Comparison of ENCODE assay signal across 8 cellular contexts in the genomic region with DNA sequence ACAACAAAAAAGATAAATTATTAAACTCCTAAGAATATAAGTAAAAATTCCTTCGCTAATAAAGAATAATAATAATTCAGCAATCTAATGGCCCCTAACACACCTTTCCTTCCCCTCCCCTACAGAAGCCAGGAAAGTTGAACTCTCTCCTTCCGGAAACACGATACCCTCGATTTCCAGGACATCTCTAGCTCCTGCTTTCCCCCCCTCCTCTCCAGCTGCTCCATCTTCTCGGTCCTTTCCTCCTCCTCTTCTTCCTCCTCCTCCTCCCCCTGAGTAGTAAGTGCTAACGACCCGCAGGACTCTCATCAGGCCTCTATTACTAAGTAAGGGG. TPM values are rescaled to one million over a fixed set of nuclear protein-coding genes. Genes with fewer than 3 reads are reported as not detected.
A peak's percentile ranks its signal among the peaks of the same experiment; 100 is the strongest.
DNase-seq lines count a peak whose midpoint lies in the region; ATAC-seq, FAIRE-seq and TF ChIP-seq lines count a peak whose summit lies in the region.

No MANE protein-coding gene starts in this region.

- peaks cover 31% of the 10 kb centered on the region for H3K36me3 Mint-ChIP-seq in nephron progenitor cell (ENCODE audit: low read depth)

- H4K20me1 ChIP-seq in H1 (replicated peaks in 1 of 2; ENCODE audit: control insufficient read depth in 1 of 2, insufficient read depth in 2 of 2, low read length in 2 of 2), result no peaks in the 10 kb centered on the region

- no peak overlapping the region for H4K5ac ChIP-seq in H1 (ENCODE audit: insufficient read length, low read depth, low read length)

- H3K14ac ChIP-seq in H1 (ENCODE audit: insufficient read length), result no peak overlapping the region

- peak; percentile 13 for DNase-seq in NCI-H345 (lab: John Stamatoyannopoulos, UW)
- no peak for DNase-seq in NCI-H345 treated with DMSO at 0.1 percent for 48 hours (lab: John Stamatoyannopoulos, UW; ENCODE audit: unreplicated experiment)
- DNase-seq in NT2/D1 (ENCODE audit: low read depth, low spot score), result no peak
- DNase-seq in H1 (ENCODE audit: low read depth in 1 of 2, low spot score in 2 of 2), result no peak
- no peak for DNase-seq in nephron progenitor cell

- no peak for TF ChIP-seq RAD21 in H1 (IDR thresholded peaks at IDR 0.05 in 1 of 2, conservative IDR thresholded peaks at IDR 0.05 in 1 of 2; ENCODE audit: low read depth in 2 of 2, low read length in 2 of 2)

- no peak for TF ChIP-seq EP300 in H1 (IDR thresholded peaks at IDR 0.05; ENCODE audit: borderline replicate concordance in 1 of 2, low read depth in 2 of 2, low read length in 2 of 2)

- H3K27me3 Mint-ChIP-seq in nephron progenitor cell (ENCODE audit: low read depth, poor library complexity), result peaks cover 18% of the 10 kb centered on the region

- peaks cover 23% of the 10 kb centered on the region for H3K4me1 Mint-ChIP-seq in nephron progenitor cell

- ATAC-seq in GM19455 (IDR thresholded peaks at IDR 0.05; ENCODE audit: unreplicated experiment), result no peak
- no peak for ATAC-seq in GM19395 (IDR thresholded peaks at IDR 0.05; ENCODE audit: unreplicated experiment)
- ATAC-seq in GM19324 (IDR thresholded peaks at IDR 0.05; ENCODE audit: low FRiP score, unreplicated experiment), result no peak

- H2BK120ac ChIP-seq in H1 (replicated peaks; ENCODE audit: low read depth, low read length), result no peak overlapping the region

- peak overlapping the region; percentile 89 for H3K9ac ChIP-seq in NT2/D1 (ENCODE audit: insufficient read length, low read depth)
- H3K9ac ChIP-seq in H1 (replicated peaks in 1 of 4; ENCODE audit: extremely low read depth in 1 of 4, low read depth in 3 of 4, low read length in 3 of 4), result peak overlapping the region; percentile 43 to 63 (median 55)

- H3K27me3 ChIP-seq in NT2/D1 (ENCODE audit: insufficient read depth, insufficient read length) (no peaks in the 10 kb centered on the region), H1 (replicated peaks in 1 of 4; ENCODE audit: control insufficient read depth in 3 of 4, extremely low read depth in 1 of 4, insufficient read depth in 3 of 4, low read length in 3 of 4) (no peaks in the 10 kb centered on the region)

- 1% methylated on average over 7 of the region's 7 CpGs; no CpG with 5 or more reads in 1 of the 2 experiments for WGBS in H1 (ENCODE audit: extremely low coverage in 1 of 2, insufficient coverage in 1 of 2, insufficient read length in 1 of 2, insufficient replicate concordance in 2 of 2, low coverage in 1 of 2, low lambda C conversion rate in 2 of 2, missing lambda C conversion rate in 1 of 2), 2 experiments

- H3K36me3 ChIP-seq in NT2/D1 (ENCODE audit: insufficient read depth, insufficient read length, low read length), result no peaks in the 10 kb centered on the region
- no peaks in the 10 kb centered on the region for H3K36me3 ChIP-seq in H1 (ENCODE audit: control insufficient read depth in 2 of 4, insufficient read depth in 4 of 4, low read length in 3 of 4)

- no peak overlapping the region for H4K91ac ChIP-seq in H1 (replicated peaks; ENCODE audit: insufficient read length, low read length)

- no peak for FAIRE-seq in H1 (lab: Jason Lieb, UNC)

- peak overlapping the region; percentile 98 for H3K4me3 Mint-ChIP-seq in nephron progenitor cell

- POLR2A ChIA-PET in H1 (lab: Charles Lee; ENCODE audit: partially characterized antibody), result interaction anchor here (1.3 kb wide), 1 partner anchor 10 kb away, joined by 3 read pairs; no protein-coding TSS in a partner anchor

- H2AFZ ChIP-seq in H1 (ENCODE audit: low read length), result peak overlapping the region; percentile 34; the same call in 1 of the 2 replicates

- peaks cover 15% of the 10 kb centered on the region for H3K9me3 Mint-ChIP-seq in nephron progenitor cell

- H2BK12ac ChIP-seq in H1 (ENCODE audit: low read depth, low read length), result no peak overlapping the region

- peaks cover 4% of the 10 kb centered on the region for H3K23me2 ChIP-seq in H1 (ENCODE audit: low read depth, low read length)

- no peak overlapping the region for H3K23ac ChIP-seq in H1 (ENCODE audit: insufficient read length)

- H3K56ac ChIP-seq in H1 (replicated peaks; ENCODE audit: insufficient read length, low read depth, low read length), result no peak overlapping the region

- peak overlapping the region; percentile 21; the same call in 1 of the 2 replicates for H3K27ac ChIP-seq in H1 (ENCODE audit: low read depth, low read length)

- H3K79me1 ChIP-seq in H1 (ENCODE audit: low read depth, low read length), result no peaks in the 10 kb centered on the region

- H3K4me3 ChIP-seq in NT2/D1 (ENCODE audit: insufficient read length, low read depth), result peak overlapping the region; percentile 94
- peak overlapping the region; percentile 61 to 99 (median 98) for H3K4me3 ChIP-seq in H1 (ENCODE audit: extremely low read depth in 1 of 4, insufficient read depth in 2 of 4, low read depth in 3 of 4, low read length in 4 of 4)

- H3K9me3 ChIP-seq in NT2/D1 (ENCODE audit: insufficient read depth, low read length) (no peaks in the 10 kb centered on the region), H1 (ENCODE audit: insufficient read depth in 2 of 2, low read depth in 1 of 2, low read length in 1 of 2) (no peaks in the 10 kb centered on the region)

- peak overlapping the region; percentile 99 for H3K27ac Mint-ChIP-seq in nephron progenitor cell

- TF ChIP-seq CTCF in H1 (IDR thresholded peaks at IDR 0.05; ENCODE audit: control extremely low read depth in 1 of 3, insufficient read depth in 1 of 3, low read depth in 1 of 3, low read length in 3 of 3) (no peak), nephron progenitor cell (IDR thresholded peaks at IDR 0.05) (no peak)

- H3K18ac ChIP-seq in H1 (ENCODE audit: extremely low read depth, low read length), result no peak overlapping the region

- 0 out of 2 replicates have a peak overlapping the region, but pooled peaks have one; percentile 31 for H2BK5ac ChIP-seq in H1 (ENCODE audit: low read depth, low read length)

- no peak overlapping the region for H2BK15ac ChIP-seq in H1 (ENCODE audit: low read length)

- peak overlapping the region; percentile 71 to 78 for H3K4me2 ChIP-seq in H1 (ENCODE audit: insufficient read depth in 1 of 2, low read depth in 2 of 2, low read length in 2 of 2)

- H3K79me2 ChIP-seq in H1 (ENCODE audit: control insufficient read depth in 1 of 2, insufficient read depth in 2 of 2, low read length in 2 of 2), result peaks cover 0 to 46% of the 10 kb centered on the region in 2 experiments; a peak in 3 of 4 replicates

- no peak for TF ChIP-seq POLR2A in H1 (IDR thresholded peaks at IDR 0.05; ENCODE audit: control extremely low read depth in 1 of 2, low read depth in 2 of 2, low read length in 2 of 2)

- no peak overlapping the region for H2AK5ac ChIP-seq in H1 (ENCODE audit: low read depth, low read length)

- H3K4me1 ChIP-seq in NT2/D1 (ENCODE audit: insufficient read depth, insufficient read length) (no peaks in the 10 kb centered on the region), H1 (replicated peaks in 1 of 4; ENCODE audit: control insufficient read depth in 3 of 4, insufficient read depth in 4 of 4, low read length in 3 of 4) (peaks cover 0 to 4% (median 2%) of the 10 kb centered on the region in 4 experiments; a peak in 3 of 7 replicates)

- H4K8ac ChIP-seq in H1 (ENCODE audit: extremely low read depth, insufficient read depth, low read length), result no peak overlapping the region

- no peak overlapping the region for H2BK20ac ChIP-seq in H1 (ENCODE audit: low read length)

- H3K4ac ChIP-seq in H1 (replicated peaks; ENCODE audit: insufficient read length, low read depth, low read length), result no peak overlapping the region

- CTCF ChIA-PET in H1 (lab: Charles Lee; ENCODE audit: partially characterized antibody), result no interaction called here

TF ChIP-seq in H1, 55 proteins besides CTCF, POLR2A, EP300 and RAD21:
- no peak for TF ChIP-seq TBP (IDR thresholded peaks at IDR 0.05; ENCODE audit: low read depth, low read length)
- TF ChIP-seq JUND (IDR thresholded peaks at IDR 0.05; ENCODE audit: low read length), result no peak
- TF ChIP-seq CREB1 (IDR thresholded peaks at IDR 0.05), result no peak
- no peak for TF ChIP-seq HDAC2 (IDR thresholded peaks at IDR 0.05; ENCODE audit: borderline replicate concordance in 1 of 2, low read depth in 2 of 2, low read length in 2 of 2)
- no peak for TF ChIP-seq MAX (IDR thresholded peaks at IDR 0.05)
- TF ChIP-seq PHF8 (conservative IDR thresholded peaks at IDR 0.05; ENCODE audit: low read depth, low read length), result no peak
- TF ChIP-seq TCF12 (IDR thresholded peaks at IDR 0.05; ENCODE audit: low read depth, low read length), result no peak
- no peak for TF ChIP-seq RNF2 (IDR thresholded peaks at IDR 0.05; ENCODE audit: borderline replicate concordance, low read depth, low read length, missing control alignments, poor library complexity, severe bottlenecking)
- TF ChIP-seq, protein P1, sequence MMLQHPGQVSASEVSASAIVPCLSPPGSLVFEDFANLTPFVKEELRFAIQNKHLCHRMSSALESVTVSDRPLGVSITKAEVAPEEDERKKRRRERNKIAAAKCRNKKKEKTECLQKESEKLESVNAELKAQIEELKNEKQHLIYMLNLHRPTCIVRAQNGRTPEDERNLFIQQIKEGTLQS (IDR thresholded peaks at IDR 0.05; ENCODE audit: insufficient read depth, low read depth, low read length), result no peak
- no peak for TF ChIP-seq SP1 (IDR thresholded peaks at IDR 0.05; ENCODE audit: low read depth, low read length)
- no peak for TF ChIP-seq NANOG (IDR thresholded peaks at IDR 0.05; ENCODE audit: insufficient read depth, low read depth, low read length, poor library complexity, severe bottlenecking)
- TF ChIP-seq CTBP2 (IDR thresholded peaks at IDR 0.05; ENCODE audit: borderline replicate concordance, insufficient read depth, insufficient read length, low read length), result no peak

RNA-seq across cellular contexts. Expression of gene TASP1, which starts 0.6 kb away (rescaled TPM):
- 9.0 and 10.9 TPM in 2 replicates for total RNA-seq in H1 (2021; fragmentation: NEBNext Ultra II Directional; extraction: Animal tissue kit (Norgen Biotek cat#: 25700))
- polyA plus RNA-seq in H1 (2011; rRNA removed), result 2.8 and 4.5 TPM in 2 replicates
- polyA plus RNA-seq in H1 (2011; cell fraction: cytosol; rRNA removed), result 6.3 TPM
- 5.0 TPM for polyA plus RNA-seq in H1 (2011; cell fraction: nucleus; rRNA removed)
- 4.8 to 7.1 TPM (median 6.5 TPM) in 4 replicates for polyA plus RNA-seq in H1 (2012, experiment 1 of 2)
- 1.1 TPM for polyA plus RNA-seq in H1 (2012, experiment 2 of 2)
- 4.1 TPM for polyA plus RNA-seq in H1 (2013, experiment 1 of 2)
- 4.3 TPM for polyA plus RNA-seq in H1 (2013, experiment 2 of 2)
- polyA minus RNA-seq in H1 (2011; rRNA and poly(A)+ RNA removed), result 16.9 and 17.5 TPM in 2 replicates
- 5.8 TPM for polyA minus RNA-seq in H1 (2011; cell fraction: cytosol; rRNA and poly(A)+ RNA removed)
- 36.7 TPM for polyA minus RNA-seq in H1 (2011; cell fraction: nucleus; rRNA and poly(A)+ RNA removed)
